ENCODE assay signal across 1 cellular context in genomic region chr11:9765320-9766101, GRCh38.
A peak's percentile ranks its signal among the peaks of the same experiment; 100 is the strongest.
TF ChIP-seq lines count a peak whose summit lies in the region.

No MANE protein-coding gene starts in this region.

TF ChIP-seq in HepG2, 621 proteins besides CTCF, POLR2A, EP300 and RAD21 (continued from another document and continues in another):
- TF ChIP-seq SNAPC4 (CRISPR knock-in tag; IDR thresholded peaks at IDR 0.05): no peak
- TF ChIP-seq MEIS1 (CRISPR knock-in tag; IDR thresholded peaks at IDR 0.05; ENCODE audit: borderline replicate concordance): peak; percentile 75; the same call in 1 of the 2 replicates
- TF ChIP-seq PRDM15 (CRISPR knock-in tag; IDR thresholded peaks at IDR 0.05): no peak
- peak; percentile 83; the same call in 1 of the 2 replicates for TF ChIP-seq THRA (CRISPR knock-in tag; IDR thresholded peaks at IDR 0.05; ENCODE audit: borderline replicate concordance)
- peak; percentile 88 for TF ChIP-seq ZMYM3 (CRISPR knock-in tag; IDR thresholded peaks at IDR 0.05)
- peak; percentile 27; the same call in 1 of the 2 replicates for TF ChIP-seq ZSCAN22 (CRISPR knock-in tag; IDR thresholded peaks at IDR 0.05)
- TF ChIP-seq HNRNPL (IDR thresholded peaks at IDR 0.05; ENCODE audit: low read depth, low read length): no peak
- no peak for TF ChIP-seq NR3C1 (CRISPR knock-in tag; IDR thresholded peaks at IDR 0.05)
- peak; percentile 40; the same call in 1 of the 3 replicates for TF ChIP-seq MXI1 (IDR thresholded peaks at IDR 0.05; ENCODE audit: borderline replicate concordance, low read depth, low read length)
- no peak for TF ChIP-seq ZNF672 (CRISPR knock-in tag; IDR thresholded peaks at IDR 0.05)
- no peak for TF ChIP-seq ZKSCAN5 (CRISPR knock-in tag; IDR thresholded peaks at IDR 0.05)
- 0 out of 2 replicates have a peak, but pooled peaks have one; percentile 71 for TF ChIP-seq DNMT3B (CRISPR knock-in tag; conservative IDR thresholded peaks at IDR 0.05)
- TF ChIP-seq ZNF430 (CRISPR knock-in tag; IDR thresholded peaks at IDR 0.05): peak; percentile 86
- TF ChIP-seq ZBED4 (CRISPR knock-in tag; IDR thresholded peaks at IDR 0.05; ENCODE audit: borderline replicate concordance): peak; percentile 87; the same call in 1 of the 2 replicates
- TF ChIP-seq MAX (IDR thresholded peaks at IDR 0.05): peak; percentile 72
- TF ChIP-seq SP140L (CRISPR knock-in tag; IDR thresholded peaks at IDR 0.05; ENCODE audit: borderline replicate concordance): no peak
- no peak for TF ChIP-seq ZNF33B (CRISPR knock-in tag; IDR thresholded peaks at IDR 0.05)
- no peak for TF ChIP-seq BCLAF1 (IDR thresholded peaks at IDR 0.05)
- no peak for TF ChIP-seq ZNF446 (CRISPR knock-in tag; IDR thresholded peaks at IDR 0.05)
- peak; percentile 79; the same call in 1 of the 2 replicates for TF ChIP-seq MLX (CRISPR knock-in tag; IDR thresholded peaks at IDR 0.05)
- 0 out of 2 replicates have a peak, but pooled peaks have one; percentile 32 for TF ChIP-seq ZHX2 (IDR thresholded peaks at IDR 0.05; ENCODE audit: low read depth)
- no peak; the same call in 1 of the 2 replicates for TF ChIP-seq ZHX2 (CRISPR knock-in tag; IDR thresholded peaks at IDR 0.05; ENCODE audit: borderline replicate concordance)
- TF ChIP-seq PCBP1 (IDR thresholded peaks at IDR 0.05; ENCODE audit: borderline replicate concordance, low read depth, low read length): no peak
- no peak for TF ChIP-seq CENPT (CRISPR knock-in tag; IDR thresholded peaks at IDR 0.05; ENCODE audit: low read depth)
- no peak for TF ChIP-seq TEAD2 (CRISPR knock-in tag; IDR thresholded peaks at IDR 0.05)
- no peak for TF ChIP-seq ZNF572 (CRISPR knock-in tag; IDR thresholded peaks at IDR 0.05)
- TF ChIP-seq PHF21A (CRISPR knock-in tag; IDR thresholded peaks at IDR 0.05): peak; percentile 100
